ENCODE assay signal across 10 cellular contexts in the genomic region with DNA sequence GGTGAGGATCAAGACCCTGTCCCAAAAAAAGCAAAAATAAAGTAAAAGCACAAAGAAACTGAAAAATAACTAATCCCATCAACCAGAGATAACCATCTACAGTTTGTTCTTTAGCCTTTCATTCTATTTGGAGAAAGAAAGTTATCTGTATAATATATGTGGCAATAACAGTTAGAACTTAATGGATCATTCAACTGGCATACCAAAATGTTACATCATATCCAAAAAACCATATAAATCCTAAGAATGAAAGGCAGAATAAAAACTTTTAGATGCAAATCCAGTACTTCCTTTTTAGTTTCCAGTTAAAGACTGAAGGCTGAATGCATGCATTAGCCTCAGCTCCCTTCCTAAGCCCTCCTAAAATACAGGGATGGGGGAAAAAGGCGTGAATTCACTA. TPM values are rescaled to one million over a fixed set of nuclear protein-coding genes. Genes with fewer than 3 reads are reported as not detected.
DNase-seq lines count a peak whose midpoint lies in the region; ATAC-seq and TF ChIP-seq lines count a peak whose summit lies in the region.
"Had no signal": no experiment of that assay in that cellular context is flagged by ENCODE, and none has a peak within 500 bp of the region (broad histone marks: within the 10 kb centered on the region; RNA-seq: fewer than 3 reads in every experiment).

No MANE protein-coding gene starts in this region.

- H3K27ac Mint-ChIP-seq in activated naive CD4-positive, alpha-beta T cell treated with anti-CD3 and anti-CD28 coated beads for 36 hours = peak overlapping the region; percentile 94
- H3K27ac Mint-ChIP-seq in activated CD8-positive, alpha-beta T cell treated with anti-CD3 and anti-CD28 coated beads for 36 hours = peak overlapping the region; percentile 94

- no peak for TF ChIP-seq POLR2A in transverse colon (IDR thresholded peaks at IDR 0.05)

- H3K27me3 Mint-ChIP-seq in activated naive CD4-positive, alpha-beta T cell treated with anti-CD3 and anti-CD28 coated beads for 36 hours (ENCODE audit: low read depth) = no peaks in the 10 kb centered on the region
- H3K27me3 Mint-ChIP-seq in activated CD8-positive, alpha-beta T cell treated with anti-CD3 and anti-CD28 coated beads for 36 hours = no peaks in the 10 kb centered on the region

- CTCF ChIA-PET in activated naive CD4-positive, alpha-beta T cell treated with anti-CD3 and anti-CD28 coated beads for 36 hours (lab: Charles Lee) = interaction anchor here (1.6 kb wide), 1 partner anchor 14 kb away, joined by 6 read pairs; no protein-coding TSS in a partner anchor
- CTCF ChIA-PET in activated CD8-positive, alpha-beta T cell treated with anti-CD3 and anti-CD28 coated beads for 36 hours (lab: Charles Lee) = interaction anchor here (1.5 to 4.0 kb wide), 2 partner anchors 12 to 13 kb away, joined by 4 to 17 read pairs; no protein-coding TSS in a partner anchor

- H3K36me3 ChIP-seq in transverse colon (no peaks in the 10 kb centered on the region), BE2C (no peaks in the 10 kb centered on the region)
- H3K36me3 ChIP-seq: SJSA1 had no signal

- peaks cover 3% of the 10 kb centered on the region for H3K36me3 Mint-ChIP-seq in activated naive CD4-positive, alpha-beta T cell treated with anti-CD3 and anti-CD28 coated beads for 36 hours (ENCODE audit: low read depth)
- H3K36me3 Mint-ChIP-seq in activated CD8-positive, alpha-beta T cell treated with anti-CD3 and anti-CD28 coated beads for 36 hours (ENCODE audit: low read depth) = peaks cover 11% of the 10 kb centered on the region

- H3K4me1 Mint-ChIP-seq in activated naive CD4-positive, alpha-beta T cell treated with anti-CD3 and anti-CD28 coated beads for 36 hours (ENCODE audit: low read depth) = peaks cover 52% of the 10 kb centered on the region
- peaks cover 64% of the 10 kb centered on the region for H3K4me1 Mint-ChIP-seq in activated CD8-positive, alpha-beta T cell treated with anti-CD3 and anti-CD28 coated beads for 36 hours (ENCODE audit: low read depth)

- in situ Hi-C loops in transverse colon (cut with MboI; ENCODE audit: low pct_ligation_motif_present in 1 of 4, low pct_unique_long_range_greater_than_20kb in 1 of 4, low sequenced_read_pairs in 3 of 4) = no loop called here

- ATAC-seq in activated CD8-positive, alpha-beta T cell treated with anti-CD3 and anti-CD28 coated beads for 36 hours = no peak
- ATAC-seq in GM21367 (IDR thresholded peaks at IDR 0.05; ENCODE audit: unreplicated experiment) = no peak

- peak overlapping the region; percentile 49 to 76 (median 67) for H3K27ac ChIP-seq in transverse colon
- H3K27ac ChIP-seq: SJSA1 had no signal

- WGBS in transverse colon (ENCODE audit: low coverage in 1 of 2), 2 donors = 60 to 80% methylated on average over 1 of the region's 1 CpG

- no peak overlapping the region for H3K4me3 ChIP-seq in transverse colon
- H3K4me3 ChIP-seq in BE2C (ENCODE audit: low read depth, low read length) = no peak overlapping the region
- H3K4me3 ChIP-seq: SJSA1 had no signal

- H3K4me3 Mint-ChIP-seq in activated naive CD4-positive, alpha-beta T cell treated with anti-CD3 and anti-CD28 coated beads for 36 hours = peak overlapping the region; percentile 70
- H3K4me3 Mint-ChIP-seq in activated CD8-positive, alpha-beta T cell treated with anti-CD3 and anti-CD28 coated beads for 36 hours = peak overlapping the region; percentile 52

- no peak for TF ChIP-seq CTCF in activated CD8-positive, alpha-beta T cell treated with anti-CD3 and anti-CD28 coated beads for 36 hours (IDR thresholded peaks at IDR 0.05)
- no peak for TF ChIP-seq CTCF in transverse colon (IDR thresholded peaks at IDR 0.05)
- TF ChIP-seq CTCF in BE2C (IDR thresholded peaks at IDR 0.05; ENCODE audit: low read depth, low read length) = no peak

- H3K27me3 ChIP-seq in transverse colon (no peaks in the 10 kb centered on the region), BE2C (no peaks in the 10 kb centered on the region)
- H3K27me3 ChIP-seq: SJSA1 had no signal

- peaks cover 13 to 59% (median 51%) of the 10 kb centered on the region in 4 donors for H3K4me1 ChIP-seq in transverse colon
- no peaks in the 10 kb centered on the region for H3K4me1 ChIP-seq in BE2C

- no peak for TF ChIP-seq EP300 in transverse colon (IDR thresholded peaks at IDR 0.05; ENCODE audit: low read depth)

- no peaks in the 10 kb centered on the region for H3K9me3 ChIP-seq in transverse colon
- no peaks in the 10 kb centered on the region for H3K9me3 ChIP-seq in BE2C
- H3K9me3 ChIP-seq: SJSA1 had no signal

- POLR2A ChIA-PET in activated CD8-positive, alpha-beta T cell treated with anti-CD3 and anti-CD28 coated beads for 36 hours (lab: Charles Lee) = interaction anchor here (0.6 to 2.6 kb wide), 2 partner anchors 14 to 73 kb away, joined by 3 to 17 read pairs; no protein-coding TSS in a partner anchor

- DNase-seq in activated naive CD4-positive, alpha-beta T cell treated with anti-CD3 and anti-CD28 coated beads for 36 hours = no peak
- DNase-seq in activated naive CD4-positive, alpha-beta T cell treated with anti-CD3 and anti-CD28 coated beads, Interleukin-2, amount 50 U/mL, for 16 hours = no peak
- no peak for DNase-seq in activated CD8-positive, alpha-beta T cell treated with anti-CD3 and anti-CD28 coated beads for 36 hours
- DNase-seq in iris pigment epithelial cell (ENCODE audit: low read depth) = peak; percentile 56
- DNase-seq in transverse colon = no peak
- DNase-seq in germinal center (ENCODE audit: low spot score) = no peak
- no peak for DNase-seq in BE2C
- DNase-seq: NCI-H1436 treated with DMSO at 0.1 percent for 48 hours had no signal

- intact Hi-C loops in activated naive CD4-positive, alpha-beta T cell treated with anti-CD3 and anti-CD28 coated beads for 36 hours (cut with micrococcal nuclease) = no loop called here
- intact Hi-C loops in activated CD8-positive, alpha-beta T cell treated with anti-CD3 and anti-CD28 coated beads for 36 hours (cut with micrococcal nuclease) = no loop called here
- intact Hi-C loops in transverse colon (cut with DNase I; ENCODE audit: low total_unique reads) = no loop called here

- no peaks in the 10 kb centered on the region for H3K9me3 Mint-ChIP-seq in activated naive CD4-positive, alpha-beta T cell treated with anti-CD3 and anti-CD28 coated beads for 36 hours
- H3K9me3 Mint-ChIP-seq in activated CD8-positive, alpha-beta T cell treated with anti-CD3 and anti-CD28 coated beads for 36 hours = no peaks in the 10 kb centered on the region

RNA-seq across cellular contexts. Expression of a gene that starts 25.2 kb away (rescaled TPM):
- 10 to 100 TPM; 51.4 to 53.3 TPM for total RNA-seq in activated naive CD4-positive, alpha-beta T cell treated with anti-CD3 and anti-CD28 coated beads for 36 hours
- total RNA-seq in activated CD8-positive, alpha-beta T cell treated with anti-CD3 and anti-CD28 coated beads for 36 hours = 10 to 100 TPM; 45.3 to 51.8 TPM
- total RNA-seq in transverse colon = 10 to 100 TPM; 34.8 to 81.0 (median 52.9) TPM
- polyA plus RNA-seq in BE2C (2012; ENCODE audit: insufficient read depth, insufficient read length, low read depth) = 38.0 TPM
